ENCODE assay signal across 23 cellular contexts in genomic region chr4:124386648-124387047, GRCh38.
DNase-seq lines count a peak whose midpoint lies in the region; ATAC-seq and TF ChIP-seq lines count a peak whose summit lies in the region.
"Had no signal": no experiment of that assay in that cellular context is flagged by ENCODE, and none has a peak within 500 bp of the region (broad histone marks: within the 10 kb centered on the region; RNA-seq: fewer than 3 reads in every experiment).

No MANE protein-coding gene starts in this region.

- no peaks in the 10 kb centered on the region for H3K9me3 ChIP-seq in PC-9 (ENCODE audit: insufficient read depth, low read depth)
- no peaks in the 10 kb centered on the region for H3K9me3 ChIP-seq in lower lobe of right lung
- H3K9me3 ChIP-seq: stomach, upper lobe of left lung had no signal

- BruUV-seq in PC-9 (replicated peaks; lab: Mats Ljungman, UMichigan): no TSS peak

- POLR2A ChIA-PET in PC-9 (lab: Charles Lee; ENCODE audit: unreplicated experiment): no interaction called here

- no peaks in the 10 kb centered on the region for H4K20me1 ChIP-seq in PC-9 (ENCODE audit: insufficient read depth)

- no peaks in the 10 kb centered on the region for H3K9me2 ChIP-seq in PC-9 (ENCODE audit: insufficient read depth)

- H3K79me2 ChIP-seq in ACC112 (ENCODE audit: control insufficient read depth, insufficient read depth, low read length, unreplicated experiment): no peaks in the 10 kb centered on the region
- H3K79me2 ChIP-seq in PC-9 (ENCODE audit: low read depth): no peaks in the 10 kb centered on the region

- ATAC-seq in GM19351 (IDR thresholded peaks at IDR 0.05; ENCODE audit: unreplicated experiment): peak; percentile 74
- ATAC-seq in HG03442 (IDR thresholded peaks at IDR 0.05; ENCODE audit: unreplicated experiment): peak; percentile 83
- ATAC-seq in HG02571 (IDR thresholded peaks at IDR 0.05; ENCODE audit: unreplicated experiment): no peak
- no peak for ATAC-seq in lower lobe of right lung
- ATAC-seq: activated CD4-positive, CD25-positive, alpha-beta regulatory T cell treated with anti-CD3 and anti-CD28 coated beads, Interleukin-2, amount 50 U/mL, for 24 hours had no signal

- TF ChIP-seq CTCF in PC-9 (conservative IDR thresholded peaks at IDR 0.05) (no peak), lower lobe of right lung (IDR thresholded peaks at IDR 0.05) (no peak)

- H3K36me3 ChIP-seq in ACC112 (ENCODE audit: insufficient read depth, low read length) (no peaks in the 10 kb centered on the region), PC-9 (ENCODE audit: low read depth) (no peaks in the 10 kb centered on the region), lower lobe of right lung (no peaks in the 10 kb centered on the region)
- H3K36me3 ChIP-seq: stomach, upper lobe of left lung had no signal

- no peak overlapping the region for H2AFZ ChIP-seq in ACC112 (ENCODE audit: low read length, unreplicated experiment)
- 0 out of 2 replicates have a peak overlapping the region, but pooled peaks have one; percentile 49 for H2AFZ ChIP-seq in PC-9

- DNase-seq in PC-9 (no peak), NCI-H446 (lab: John Stamatoyannopoulos, UW) (no peak), RPMI8226 (no peak), lower lobe of right lung (no peak)
- DNase-seq: 8988T; activated CD8-positive, alpha-beta memory T cell treated with anti-CD3 and anti-CD28 coated beads for 24 hours; activated naive CD4-positive, alpha-beta T cell treated with anti-CD3 and anti-CD28 coated beads for 36 hours; activated T-cell treated with anti-CD3 and anti-CD28 coated beads, Interleukin-2, amount 50 U/mL, for 48 hours; caudate nucleus; erythroblast; hippocampal formation; islet precursor cell; NCI-H187; NCI-H345; small intestine; stimulated activated CD4-positive, alpha-beta T cell treated with anti-CD3 and anti-CD28 coated beads, Interleukin-4, amount 100 ng/mL, for 24 hours; stomach; upper lobe of left lung had no signal

- H3K27me3 ChIP-seq in ACC112 (ENCODE audit: insufficient read depth, low read length) (no peaks in the 10 kb centered on the region), PC-9 (ENCODE audit: insufficient read depth, low read depth) (no peaks in the 10 kb centered on the region), lower lobe of right lung (ENCODE audit: low read depth) (no peaks in the 10 kb centered on the region)
- H3K27me3 ChIP-seq: stomach, upper lobe of left lung had no signal

- intact Hi-C loops in PC-9 (cut with micrococcal nuclease; ENCODE audit: unreplicated experiment) (no loop called here), lower lobe of right lung (cut with DNase I) (no loop called here)

- CTCF ChIA-PET in PC-9 (lab: Charles Lee): no interaction called here

- H3F3A ChIP-seq in PC-9 (ENCODE audit: insufficient read depth, low read depth): no peaks in the 10 kb centered on the region

- H3K4me1 ChIP-seq in ACC112 (ENCODE audit: control insufficient read depth, insufficient read depth, low read length, unreplicated experiment): peaks cover 12% of the 10 kb centered on the region
- no peaks in the 10 kb centered on the region for H3K4me1 ChIP-seq in PC-9 (replicated peaks; ENCODE audit: insufficient read depth)
- no peaks in the 10 kb centered on the region for H3K4me1 ChIP-seq in lower lobe of right lung

- H3K27ac ChIP-seq in ACC112 (ENCODE audit: low read depth, low read length): no peak overlapping the region
- H3K27ac ChIP-seq in PC-9: no peak overlapping the region
- no peak overlapping the region for H3K27ac ChIP-seq in lower lobe of right lung
- H3K27ac ChIP-seq: stomach, upper lobe of left lung had no signal

- H3K4me3 ChIP-seq in ACC112 (ENCODE audit: low read depth, low read length) (peak overlapping the region; percentile 26; the same call in 1 of the 2 replicates), PC-9 (no peak overlapping the region), lower lobe of right lung (no peak overlapping the region)
- H3K4me3 ChIP-seq: stomach, upper lobe of left lung had no signal

- H3K4me2 ChIP-seq in PC-9: no peak overlapping the region

Comparison
In these comparisons a context has a peak if more than half of its experiments do, and no peak if none do; other contexts are left out.
1. ATAC-seq: peak in GM19351 (single experiment) and HG03442 (single experiment); none in HG02571 (single experiment) and lower lobe of right lung (0 of 2).